8 cellular contexts compared by ENCODE assay signal in genomic region chr4:3291969-3292570, GRCh38. TPM values are rescaled to one million over a fixed set of nuclear protein-coding genes. Genes with fewer than 3 reads are reported as not detected.
DNase-seq lines count a peak whose midpoint lies in the region; ATAC-seq and TF ChIP-seq lines count a peak whose summit lies in the region.

No MANE protein-coding gene starts in this region.

- H3K4me1 ChIP-seq in PC-3 (ENCODE audit: insufficient read depth, low read length) (peaks cover 6% of the 10 kb centered on the region; the same call in 1 of the 2 replicates), iPS-20b (ENCODE audit: insufficient read depth, low read length) (0 out of 2 replicates have a peak, but pooled peaks cover 3% of the 10 kb centered on the region), skeletal muscle tissue (ENCODE audit: control insufficient read depth in 3 of 3, insufficient read depth in 3 of 3, low read length in 3 of 3) (peaks cover 34 to 62% (median 39%) of the 10 kb centered on the region in 3 donors)

- H3K36me3 Mint-ChIP-seq in MCF 10A (ENCODE audit: insufficient read depth, unreplicated experiment): no peaks in the 10 kb centered on the region

- no peaks in the 10 kb centered on the region for H3K27me3 Mint-ChIP-seq in MCF 10A (ENCODE audit: insufficient read depth, unreplicated experiment)

- H3K27ac ChIP-seq in PC-3 (ENCODE audit: low read length) (peak overlapping the region; percentile 19), iPS-20b (ENCODE audit: low read length) (no peak overlapping the region), skeletal muscle tissue (ENCODE audit: low read depth, low read length) (peak overlapping the region; percentile 93)

- H3K9me2 ChIP-seq in PC-3 (replicated peaks; ENCODE audit: low read length): no peaks in the 10 kb centered on the region

- H3K36me3 ChIP-seq in PC-3 (ENCODE audit: low read depth, low read length): no peaks in the 10 kb centered on the region
- no peaks in the 10 kb centered on the region for H3K36me3 ChIP-seq in iPS-20b (ENCODE audit: insufficient read depth, low read depth, low read length)
- no peaks in the 10 kb centered on the region for H3K36me3 ChIP-seq in skeletal muscle tissue (ENCODE audit: control insufficient read depth in 3 of 3, insufficient read depth in 3 of 3, low read length in 3 of 3)

- CTCF ChIA-PET in PC-3 (lab: Charles Lee): no interaction called here
- CTCF ChIA-PET in MCF 10A (lab: Yijun Ruan, JAX): interaction anchor here (0.6 to 0.8 kb wide), 4 partner anchors 31 to 190 kb away, joined by 3 read pairs; no protein-coding TSS in a partner anchor

- POLR2A ChIA-PET in PC-3 (lab: Charles Lee; ENCODE audit: unreplicated experiment) (no interaction called here), MCF 10A (lab: Yijun Ruan, JAX) (interaction anchor here (0.6 to 2.1 kb wide), 13 partner anchors 12 to 146 kb away, joined by 3 to 11 read pairs (median 3); no protein-coding TSS in a partner anchor)

- H3K4me3 Mint-ChIP-seq in MCF 10A (ENCODE audit: unreplicated experiment): peak overlapping the region; percentile 84

- H3K79me2 ChIP-seq in PC-3 (ENCODE audit: low read length): peaks cover 14% of the 10 kb centered on the region

- H3F3A ChIP-seq in PC-3 (ENCODE audit: low read length, unreplicated experiment): no peaks in the 10 kb centered on the region

- TF ChIP-seq CTCF in GM10266 (IDR thresholded peaks at IDR 0.05; ENCODE audit: control insufficient read depth, insufficient read depth, low read depth, missing control alignments) (no peak), PC-3 (conservative IDR thresholded peaks at IDR 0.05; ENCODE audit: low read depth, low read length) (no peak), MCF 10A (IDR thresholded peaks at IDR 0.05; ENCODE audit: unreplicated experiment) (no peak)

- H3K4me3 ChIP-seq in PC-3 (ENCODE audit: low read length) (peak overlapping the region; percentile 84), iPS-20b (ENCODE audit: low read length) (peak overlapping the region; percentile 80), skeletal muscle tissue (ENCODE audit: low read length in 3 of 3) (peak overlapping the region; percentile 75 to 88 (median 87))

- intact Hi-C loops in PC-3 (cut with micrococcal nuclease) (no loop called here), MCF 10A (cut with micrococcal nuclease) (no loop called here)

- DNase-seq in 8988T (peak; percentile 79), GM10266 (ENCODE audit: extremely low spot score) (peak; percentile 53), PC-3 (peak; percentile 52), MCF 10A (ENCODE audit: unreplicated experiment) (peak; percentile 70), T-helper 9 cell (no peak)

- peak overlapping the region; percentile 76 for H3K27ac Mint-ChIP-seq in MCF 10A (ENCODE audit: low read depth, unreplicated experiment)

- peak overlapping the region; percentile 91 for H3K4me2 ChIP-seq in PC-3 (ENCODE audit: low read length)

- ATAC-seq in HG03039 (IDR thresholded peaks at IDR 0.05; ENCODE audit: unreplicated experiment): peak; percentile 18
- peak; percentile 66 for ATAC-seq in PC-3

- no peaks in the 10 kb centered on the region for H3K27me3 ChIP-seq in PC-3 (ENCODE audit: low read length)
- H3K27me3 ChIP-seq in iPS-20b (ENCODE audit: insufficient read depth, low read length): peaks cover 29% of the 10 kb centered on the region
- peaks cover 0 to 14% (median 0%) of the 10 kb centered on the region in 3 donors for H3K27me3 ChIP-seq in skeletal muscle tissue (ENCODE audit: control insufficient read depth in 3 of 3, insufficient read depth in 3 of 3, low read length in 3 of 3)

- no TSS peak for BruUV-seq in PC-3 (replicated peaks; lab: Mats Ljungman, UMichigan)
- BruUV-seq in MCF 10A (replicated peaks; lab: Mats Ljungman, UMichigan): no TSS peak

- H4K20me1 ChIP-seq in PC-3 (ENCODE audit: low read length): no peaks in the 10 kb centered on the region

- no peaks in the 10 kb centered on the region for H3K9me3 Mint-ChIP-seq in MCF 10A (ENCODE audit: unreplicated experiment)

- H3K4me1 Mint-ChIP-seq in MCF 10A (ENCODE audit: insufficient read depth, unreplicated experiment): peaks cover 16% of the 10 kb centered on the region

- H2AFZ ChIP-seq in PC-3 (ENCODE audit: low read length): peak overlapping the region; percentile 79

- H3K9ac ChIP-seq in PC-3 (ENCODE audit: low read length): peak overlapping the region; percentile 74
- H3K9ac ChIP-seq in iPS-20b (ENCODE audit: low read depth, low read length): peak overlapping the region; percentile 45; the same call in 1 of the 2 replicates
- H3K9ac ChIP-seq in skeletal muscle tissue (ENCODE audit: low read depth in 1 of 3, low read length in 3 of 3): peak overlapping the region; percentile 88 to 96 (median 92)

- H3K9me3 ChIP-seq in PC-3 (ENCODE audit: low read length) (no peaks in the 10 kb centered on the region), iPS-20b (ENCODE audit: insufficient read depth, low read depth, low read length) (no peaks in the 10 kb centered on the region), skeletal muscle tissue (ENCODE audit: control insufficient read depth in 3 of 3, low read length in 3 of 3) (no peaks in the 10 kb centered on the region)

RNA-seq across cellular contexts. Expression of gene RGS12, which starts 0.8 kb away (rescaled TPM):
- total RNA-seq in PC-3 (2014; rRNA removed) (10.3 and 13.8 TPM in 2 replicates), MCF 10A (2022) (28.3 and 36.0 TPM in 2 replicates), skeletal muscle tissue (28.2 TPM)

RNA-seq across cellular contexts. Expression of gene MSANTD1, which starts 43.1 kb away (rescaled TPM):
- 0.77 and 1.3 TPM in 2 replicates for total RNA-seq in PC-3 (2014; rRNA removed)
- 0.37 and 0.66 TPM in 2 replicates for total RNA-seq in MCF 10A (2022)
- 1.0 TPM for total RNA-seq in skeletal muscle tissue
